Comparison of ENCODE assay signal across 8 cellular contexts in genomic region chr10:50621981-50622496, GRCh38. TPM values are rescaled to one million over a fixed set of nuclear protein-coding genes. Genes with fewer than 3 reads are reported as not detected.
DNase-seq lines count a peak whose midpoint lies in the region; ATAC-seq and TF ChIP-seq lines count a peak whose summit lies in the region.

No MANE protein-coding gene starts in this region.

- intact Hi-C loops in activated CD8-positive, alpha-beta T cell treated with anti-CD3 and anti-CD28 coated beads for 36 hours (cut with micrococcal nuclease): loop anchor here (5.0 kb wide), 1 partner anchor 85 kb away; no protein-coding TSS in a partner anchor

- H3K9me3 Mint-ChIP-seq in activated CD8-positive, alpha-beta T cell treated with anti-CD3 and anti-CD28 coated beads for 36 hours: no peaks in the 10 kb centered on the region

- H3K27ac ChIP-seq in ectodermal cell (ENCODE audit: insufficient read depth, low read depth, low read length, poor library complexity, severe bottlenecking) (no peak overlapping the region), lung (ENCODE audit: low read depth in 1 of 2, low read length in 1 of 2) (peak overlapping the region; percentile 97 to 100)

- peaks cover 20% of the 10 kb centered on the region for H3K27me3 ChIP-seq in ectodermal cell (ENCODE audit: control insufficient read depth, insufficient read depth, low read length, poor library complexity, severe bottlenecking)
- no peaks in the 10 kb centered on the region for H3K27me3 ChIP-seq in lung (ENCODE audit: control insufficient read depth, insufficient read depth)

- H3K36me3 ChIP-seq in ectodermal cell (ENCODE audit: control insufficient read depth, insufficient read depth, low read length) (no peaks in the 10 kb centered on the region), lung (ENCODE audit: control insufficient read depth in 2 of 2, insufficient read depth in 2 of 2, low read length in 2 of 2) (no peaks in the 10 kb centered on the region)

- peak overlapping the region; percentile 85 for H3K27ac Mint-ChIP-seq in activated CD8-positive, alpha-beta T cell treated with anti-CD3 and anti-CD28 coated beads for 36 hours

- DNase-seq in AG08395 (ENCODE audit: low spot score) (peak; percentile 92), NCI-H460 (ENCODE audit: extremely low read depth, low read depth) (peak; percentile 94), lung (ENCODE audit: low spot score) (peak; percentile 91)
- peak; percentile 71 for DNase-seq in activated CD8-positive, alpha-beta T cell treated with anti-CD3 and anti-CD28 coated beads for 36 hours
- peak; percentile 21 to 45 (median 42) for DNase-seq in stimulated activated CD4-positive, alpha-beta T cell treated with anti-CD3 and anti-CD28 coated beads, TNF-alpha, amount 100 ng/mL, for 4 hours (ENCODE audit: low read depth in 3 of 3)

- H3K9me3 ChIP-seq in ectodermal cell (ENCODE audit: control insufficient read depth, low read length): no peaks in the 10 kb centered on the region
- no peaks in the 10 kb centered on the region for H3K9me3 ChIP-seq in lung (ENCODE audit: control insufficient read depth in 2 of 2, insufficient read depth in 1 of 2, low read length in 1 of 2)

- H3K4me3 Mint-ChIP-seq in activated CD8-positive, alpha-beta T cell treated with anti-CD3 and anti-CD28 coated beads for 36 hours: peak overlapping the region; percentile 89

- ATAC-seq in GM18520 (IDR thresholded peaks at IDR 0.05; ENCODE audit: unreplicated experiment) (peak; percentile 21), HG03095 (IDR thresholded peaks at IDR 0.05; ENCODE audit: unreplicated experiment) (peak; percentile 26), lung (ENCODE audit: insufficient read depth, low FRiP score) (peak; percentile 16)
- peak; percentile 7 for ATAC-seq in activated CD8-positive, alpha-beta T cell treated with anti-CD3 and anti-CD28 coated beads for 36 hours

- peaks cover 8% of the 10 kb centered on the region for H3K4me1 ChIP-seq in ectodermal cell (ENCODE audit: control insufficient read depth, insufficient read depth, low read length)
- peaks cover 2 to 3% of the 10 kb centered on the region in 2 donors for H3K4me1 ChIP-seq in lung (ENCODE audit: control insufficient read depth in 2 of 2, insufficient read depth in 2 of 2, low read length in 2 of 2)

- peak overlapping the region; percentile 89 for H3K4me3 ChIP-seq in ectodermal cell (ENCODE audit: insufficient read depth, low read depth, low read length)
- peak overlapping the region; percentile 90 for H3K4me3 ChIP-seq in lung

- peaks cover 47% of the 10 kb centered on the region for H3K4me1 Mint-ChIP-seq in activated CD8-positive, alpha-beta T cell treated with anti-CD3 and anti-CD28 coated beads for 36 hours (ENCODE audit: low read depth)

- TF ChIP-seq CTCF in activated CD8-positive, alpha-beta T cell treated with anti-CD3 and anti-CD28 coated beads for 36 hours (IDR thresholded peaks at IDR 0.05): no peak
- TF ChIP-seq CTCF in lung (IDR thresholded peaks at IDR 0.05; ENCODE audit: control extremely low read depth, extremely low read depth): no peak

- POLR2A ChIA-PET in activated CD8-positive, alpha-beta T cell treated with anti-CD3 and anti-CD28 coated beads for 36 hours (lab: Charles Lee): interaction anchor here (1.2 to 4.3 kb wide), 4 partner anchors 9 to 87 kb away, joined by 3 to 20 read pairs (median 6); no protein-coding TSS in a partner anchor

- CTCF ChIA-PET in activated CD8-positive, alpha-beta T cell treated with anti-CD3 and anti-CD28 coated beads for 36 hours (lab: Charles Lee): interaction anchor here (0.7 to 2.1 kb wide), 11 partner anchors 9 to 202 kb away, joined by 3 to 11 read pairs (median 4); no protein-coding TSS in a partner anchor

- 4 to 6% methylated on average over 17 of the region's 17 CpGs for WGBS in ectodermal cell, 2 experiments
- WGBS in lung, 2 donors: 1% methylated on average over 17 of the region's 17 CpGs

- H3K27me3 Mint-ChIP-seq in activated CD8-positive, alpha-beta T cell treated with anti-CD3 and anti-CD28 coated beads for 36 hours: no peaks in the 10 kb centered on the region

- no peaks in the 10 kb centered on the region for H3K36me3 Mint-ChIP-seq in activated CD8-positive, alpha-beta T cell treated with anti-CD3 and anti-CD28 coated beads for 36 hours (ENCODE audit: low read depth)

RNA-seq across cellular contexts. Expression of gene SGMS1, which starts 1.7 kb away (rescaled TPM):
- 52.0 and 58.7 TPM in 2 replicates for total RNA-seq in NCI-H460 (2014; rRNA removed; shearing (Covaris generic))
- polyA plus RNA-seq in NCI-H460 (2014; cell fraction: nucleus; rRNA removed): 42.0 and 48.5 TPM in 2 replicates
- 10 to 100 TPM in 1 of 2 experiments, 1 to 10 TPM in 1; 9.0 to 10.6 TPM for total RNA-seq in activated CD8-positive, alpha-beta T cell treated with anti-CD3 and anti-CD28 coated beads for 36 hours
- polyA plus RNA-seq in ectodermal cell (2013, experiment 1 of 4): 5.7 TPM
- polyA plus RNA-seq in ectodermal cell (2013, experiment 2 of 4): 6.6 TPM
- 5.9 TPM for polyA plus RNA-seq in ectodermal cell (2013, experiment 3 of 4)
- 6.8 TPM for polyA plus RNA-seq in ectodermal cell (2013, experiment 4 of 4)
- total RNA-seq in lung: 100 to 1,000 TPM in 1 of 2 donors, 10 to 100 TPM in 1; 60.9 to 142 TPM
- polyA plus RNA-seq in lung: 10 to 100 TPM; 15.8 to 21.6 TPM

Comparison
In these comparisons a context has a peak if more than half of its experiments do, and no peak if none do; other contexts are left out.
1. DNase-seq: peak in every context shown above with its lines; median percentile 94 in NCI-H460; 92 in AG08395; 91 in lung; 71 in activated CD8-positive, alpha-beta T cell treated with anti-CD3 and anti-CD28 coated beads for 36 hours; 42 in stimulated activated CD4-positive, alpha-beta T cell treated with anti-CD3 and anti-CD28 coated beads, TNF-alpha, amount 100 ng/mL, for 4 hours.